Comparison of ENCODE assay signal across 8 cellular contexts in the genomic region with DNA sequence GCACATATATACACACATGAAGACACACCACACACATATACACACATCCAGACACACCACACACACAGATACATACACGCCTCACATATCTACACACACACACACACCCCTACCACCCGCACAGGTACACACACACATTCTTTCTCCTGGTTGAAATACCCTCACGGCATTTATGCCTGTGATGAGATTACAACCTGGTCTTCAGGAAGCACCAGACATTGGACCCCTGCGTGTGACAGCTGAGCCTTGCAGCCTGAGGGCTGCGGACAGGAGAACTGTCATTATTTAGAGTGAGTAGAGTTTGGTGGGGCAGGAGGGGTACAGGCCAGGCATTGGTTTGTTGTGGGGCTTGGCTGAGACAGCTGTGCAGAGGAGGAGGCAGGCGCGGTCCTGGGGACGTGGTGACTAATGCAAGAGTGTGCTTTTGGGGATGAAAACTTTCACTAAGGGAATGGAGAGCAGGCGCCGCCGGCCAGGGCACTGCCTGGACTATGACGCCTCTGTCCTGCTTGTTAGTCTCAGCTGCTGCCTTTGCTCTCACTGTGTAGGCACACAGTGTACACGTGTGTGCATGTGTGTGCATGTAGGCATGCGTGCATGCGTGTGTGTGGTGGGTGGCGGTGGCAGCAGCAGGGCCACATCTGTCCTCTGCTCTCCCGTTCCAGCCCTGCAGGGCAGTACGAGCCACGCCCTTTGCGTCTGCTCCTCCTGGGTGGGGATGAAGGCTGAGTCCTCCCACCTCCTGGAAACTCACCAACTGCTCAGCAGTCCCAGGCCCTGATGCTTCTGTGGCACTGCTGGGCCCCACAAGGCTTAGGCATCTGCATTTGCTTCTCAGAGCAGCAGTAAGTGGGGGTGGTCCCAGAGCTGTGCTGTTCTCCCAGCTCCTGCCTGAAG. TPM values are rescaled to one million over a fixed set of nuclear protein-coding genes. Genes with fewer than 3 reads are reported as not detected.
DNase-seq lines count a peak whose midpoint lies in the region; TF ChIP-seq lines count a peak whose summit lies in the region.
"Had no signal": no experiment of that assay in that cellular context is flagged by ENCODE, and none has a peak within 500 bp of the region (broad histone marks: within the 10 kb centered on the region; RNA-seq: fewer than 3 reads in every experiment).

No MANE protein-coding gene starts in this region.

- DNase-seq in LHCN-M2 (ENCODE audit: low read depth) (peak; percentile 92), coronary artery (ENCODE audit: low spot score) (no peak), mesenchymal stem cell (peak; percentile 82), type B pancreatic cell (ENCODE audit: extremely low spot score, unreplicated experiment) (no peak), activated gamma-delta T cell treated with Interleukin-2 at 50 U/mL for 16 hours (no peak)
- no peak for DNase-seq in activated CD4-positive, alpha-beta T cell treated with anti-CD3 and anti-CD28 coated beads for 48 hours
- no peak for DNase-seq in activated CD8-positive, alpha-beta memory T cell treated with anti-CD3 and anti-CD28 coated beads for 24 hours
- DNase-seq: DMS153 had no signal

- H3K36me3 ChIP-seq in mesenchymal stem cell (ENCODE audit: control insufficient read depth in 1 of 2, insufficient read depth in 2 of 2, low read depth in 1 of 2, low read length in 2 of 2) = peaks cover 29 to 50% of the 10 kb centered on the region in 2 experiments

- peak overlapping the region; percentile 4 for H3K27ac Mint-ChIP-seq in type B pancreatic cell

- H3K27ac ChIP-seq in coronary artery (peak overlapping the region; percentile 36 to 90), mesenchymal stem cell (ENCODE audit: low read length, poor library complexity, severe bottlenecking) (no peak overlapping the region)

- H2AK5ac ChIP-seq in mesenchymal stem cell (ENCODE audit: low read length, severe bottlenecking) = no peak overlapping the region

- H3K4me3 ChIP-seq in coronary artery = peak overlapping the region; percentile 58
- H3K4me3 ChIP-seq in mesenchymal stem cell (ENCODE audit: insufficient read depth in 1 of 2, low read depth in 1 of 2, low read length in 2 of 2) = peak overlapping the region in 1 of 2 experiments; percentile 39

- no peak overlapping the region for H3K4ac ChIP-seq in mesenchymal stem cell (ENCODE audit: low read depth in 1 of 2, low read length in 2 of 2)

- no peaks in the 10 kb centered on the region for H3K9me3 Mint-ChIP-seq in type B pancreatic cell

- peaks cover 17% of the 10 kb centered on the region for H3K4me1 Mint-ChIP-seq in type B pancreatic cell (ENCODE audit: unreplicated experiment)

- no peak for TF ChIP-seq CTCF in coronary artery (IDR thresholded peaks at IDR 0.05)
- TF ChIP-seq CTCF in type B pancreatic cell (conservative IDR thresholded peaks at IDR 0.05) = no peak

- peaks cover 24% of the 10 kb centered on the region for H3K79me1 ChIP-seq in mesenchymal stem cell (replicated peaks; ENCODE audit: low read length, poor library complexity, severe bottlenecking)

- H3K23ac ChIP-seq in mesenchymal stem cell (ENCODE audit: low read length in 2 of 2) = peak overlapping the region in 1 of 2 experiments; percentile 2

- no peak overlapping the region for H2AFZ ChIP-seq in mesenchymal stem cell (ENCODE audit: low read depth, low read length)

- no peak overlapping the region for H2BK5ac ChIP-seq in mesenchymal stem cell (ENCODE audit: low read depth, low read length, poor library complexity, severe bottlenecking)

- H2BK12ac ChIP-seq in mesenchymal stem cell (ENCODE audit: low read length in 2 of 2) = peak overlapping the region in 1 of 2 experiments; percentile 82

- H3K27me3 Mint-ChIP-seq in type B pancreatic cell = no peaks in the 10 kb centered on the region

- H2BK15ac ChIP-seq in mesenchymal stem cell (ENCODE audit: low read depth, poor library complexity, severe bottlenecking) = no peak overlapping the region

- no peak overlapping the region for H4K8ac ChIP-seq in mesenchymal stem cell (ENCODE audit: low read length)

- H2BK120ac ChIP-seq in mesenchymal stem cell (ENCODE audit: low read depth, low read length) = no peak overlapping the region

- no peaks in the 10 kb centered on the region for H3K27me3 ChIP-seq in mesenchymal stem cell (ENCODE audit: control insufficient read depth in 1 of 2, insufficient read depth in 1 of 2, low read length in 2 of 2)

- no peak overlapping the region for H3K4me3 Mint-ChIP-seq in type B pancreatic cell

- 63% methylated on average over 19 of the region's 20 CpGs for WGBS in mesenchymal stem cell

- H3K9ac ChIP-seq in mesenchymal stem cell (ENCODE audit: low read length) = peak overlapping the region; percentile 41

- no peak overlapping the region for H3K4me2 ChIP-seq in mesenchymal stem cell (ENCODE audit: low read length, poor library complexity, severe bottlenecking)

- H3K36me3 Mint-ChIP-seq in type B pancreatic cell = no peaks in the 10 kb centered on the region

- peak overlapping the region; percentile 3 for H4K91ac ChIP-seq in mesenchymal stem cell (ENCODE audit: low read length)

- H3K9me3 ChIP-seq in mesenchymal stem cell (ENCODE audit: control insufficient read depth, low read length) = no peaks in the 10 kb centered on the region

- peak overlapping the region in 1 of 2 experiments; percentile 97 for H3K14ac ChIP-seq in mesenchymal stem cell (ENCODE audit: low read length in 2 of 2)

- peak overlapping the region in 1 of 2 experiments; percentile 63 for H3K18ac ChIP-seq in mesenchymal stem cell (ENCODE audit: low read depth in 1 of 2, low read length in 2 of 2)

- peaks cover 42% of the 10 kb centered on the region for H3K4me1 ChIP-seq in mesenchymal stem cell (ENCODE audit: control insufficient read depth, insufficient read depth, low read depth, low read length)

RNA-seq across cellular contexts. Expression of gene SPSB1, which starts 57.6 kb away (rescaled TPM):
- total RNA-seq in LHCN-M2 (2014; rRNA removed) = 28.9 and 34.0 TPM in 2 replicates
- 11.8 TPM for polyA plus RNA-seq in LHCN-M2 (2012)
- 34.8 TPM for polyA plus RNA-seq in mesenchymal stem cell (2013, experiment 1 of 2)
- 35.0 TPM for polyA plus RNA-seq in mesenchymal stem cell (2013, experiment 2 of 2)
- 5.6 and 17.4 TPM in 2 replicates for total RNA-seq in type B pancreatic cell (ENCODE audit: low replicate concordance)

Comparison
In these comparisons a context has a peak if more than half of its experiments do, and no peak if none do; other contexts are left out.
1. DNase-seq: peak in LHCN-M2 (single experiment) and mesenchymal stem cell (single experiment); none in coronary artery (single experiment), type B pancreatic cell (single experiment), activated CD4-positive, alpha-beta T cell treated with anti-CD3 and anti-CD28 coated beads for 48 hours (single experiment), activated CD8-positive, alpha-beta memory T cell treated with anti-CD3 and anti-CD28 coated beads for 24 hours (single experiment) and activated gamma-delta T cell treated with Interleukin-2 at 50 U/mL for 16 hours (single experiment).